ENCODE assay signal across 1 cellular context in genomic region chr14:102629700-102630365, GRCh38.
A peak's percentile ranks its signal among the peaks of the same experiment; 100 is the strongest.
TF ChIP-seq lines count a peak whose summit lies in the region.

No MANE protein-coding gene starts in this region.

TF ChIP-seq in H1, 55 proteins besides CTCF, POLR2A, EP300 and RAD21 (continued from another document):
- TF ChIP-seq, protein P1, sequence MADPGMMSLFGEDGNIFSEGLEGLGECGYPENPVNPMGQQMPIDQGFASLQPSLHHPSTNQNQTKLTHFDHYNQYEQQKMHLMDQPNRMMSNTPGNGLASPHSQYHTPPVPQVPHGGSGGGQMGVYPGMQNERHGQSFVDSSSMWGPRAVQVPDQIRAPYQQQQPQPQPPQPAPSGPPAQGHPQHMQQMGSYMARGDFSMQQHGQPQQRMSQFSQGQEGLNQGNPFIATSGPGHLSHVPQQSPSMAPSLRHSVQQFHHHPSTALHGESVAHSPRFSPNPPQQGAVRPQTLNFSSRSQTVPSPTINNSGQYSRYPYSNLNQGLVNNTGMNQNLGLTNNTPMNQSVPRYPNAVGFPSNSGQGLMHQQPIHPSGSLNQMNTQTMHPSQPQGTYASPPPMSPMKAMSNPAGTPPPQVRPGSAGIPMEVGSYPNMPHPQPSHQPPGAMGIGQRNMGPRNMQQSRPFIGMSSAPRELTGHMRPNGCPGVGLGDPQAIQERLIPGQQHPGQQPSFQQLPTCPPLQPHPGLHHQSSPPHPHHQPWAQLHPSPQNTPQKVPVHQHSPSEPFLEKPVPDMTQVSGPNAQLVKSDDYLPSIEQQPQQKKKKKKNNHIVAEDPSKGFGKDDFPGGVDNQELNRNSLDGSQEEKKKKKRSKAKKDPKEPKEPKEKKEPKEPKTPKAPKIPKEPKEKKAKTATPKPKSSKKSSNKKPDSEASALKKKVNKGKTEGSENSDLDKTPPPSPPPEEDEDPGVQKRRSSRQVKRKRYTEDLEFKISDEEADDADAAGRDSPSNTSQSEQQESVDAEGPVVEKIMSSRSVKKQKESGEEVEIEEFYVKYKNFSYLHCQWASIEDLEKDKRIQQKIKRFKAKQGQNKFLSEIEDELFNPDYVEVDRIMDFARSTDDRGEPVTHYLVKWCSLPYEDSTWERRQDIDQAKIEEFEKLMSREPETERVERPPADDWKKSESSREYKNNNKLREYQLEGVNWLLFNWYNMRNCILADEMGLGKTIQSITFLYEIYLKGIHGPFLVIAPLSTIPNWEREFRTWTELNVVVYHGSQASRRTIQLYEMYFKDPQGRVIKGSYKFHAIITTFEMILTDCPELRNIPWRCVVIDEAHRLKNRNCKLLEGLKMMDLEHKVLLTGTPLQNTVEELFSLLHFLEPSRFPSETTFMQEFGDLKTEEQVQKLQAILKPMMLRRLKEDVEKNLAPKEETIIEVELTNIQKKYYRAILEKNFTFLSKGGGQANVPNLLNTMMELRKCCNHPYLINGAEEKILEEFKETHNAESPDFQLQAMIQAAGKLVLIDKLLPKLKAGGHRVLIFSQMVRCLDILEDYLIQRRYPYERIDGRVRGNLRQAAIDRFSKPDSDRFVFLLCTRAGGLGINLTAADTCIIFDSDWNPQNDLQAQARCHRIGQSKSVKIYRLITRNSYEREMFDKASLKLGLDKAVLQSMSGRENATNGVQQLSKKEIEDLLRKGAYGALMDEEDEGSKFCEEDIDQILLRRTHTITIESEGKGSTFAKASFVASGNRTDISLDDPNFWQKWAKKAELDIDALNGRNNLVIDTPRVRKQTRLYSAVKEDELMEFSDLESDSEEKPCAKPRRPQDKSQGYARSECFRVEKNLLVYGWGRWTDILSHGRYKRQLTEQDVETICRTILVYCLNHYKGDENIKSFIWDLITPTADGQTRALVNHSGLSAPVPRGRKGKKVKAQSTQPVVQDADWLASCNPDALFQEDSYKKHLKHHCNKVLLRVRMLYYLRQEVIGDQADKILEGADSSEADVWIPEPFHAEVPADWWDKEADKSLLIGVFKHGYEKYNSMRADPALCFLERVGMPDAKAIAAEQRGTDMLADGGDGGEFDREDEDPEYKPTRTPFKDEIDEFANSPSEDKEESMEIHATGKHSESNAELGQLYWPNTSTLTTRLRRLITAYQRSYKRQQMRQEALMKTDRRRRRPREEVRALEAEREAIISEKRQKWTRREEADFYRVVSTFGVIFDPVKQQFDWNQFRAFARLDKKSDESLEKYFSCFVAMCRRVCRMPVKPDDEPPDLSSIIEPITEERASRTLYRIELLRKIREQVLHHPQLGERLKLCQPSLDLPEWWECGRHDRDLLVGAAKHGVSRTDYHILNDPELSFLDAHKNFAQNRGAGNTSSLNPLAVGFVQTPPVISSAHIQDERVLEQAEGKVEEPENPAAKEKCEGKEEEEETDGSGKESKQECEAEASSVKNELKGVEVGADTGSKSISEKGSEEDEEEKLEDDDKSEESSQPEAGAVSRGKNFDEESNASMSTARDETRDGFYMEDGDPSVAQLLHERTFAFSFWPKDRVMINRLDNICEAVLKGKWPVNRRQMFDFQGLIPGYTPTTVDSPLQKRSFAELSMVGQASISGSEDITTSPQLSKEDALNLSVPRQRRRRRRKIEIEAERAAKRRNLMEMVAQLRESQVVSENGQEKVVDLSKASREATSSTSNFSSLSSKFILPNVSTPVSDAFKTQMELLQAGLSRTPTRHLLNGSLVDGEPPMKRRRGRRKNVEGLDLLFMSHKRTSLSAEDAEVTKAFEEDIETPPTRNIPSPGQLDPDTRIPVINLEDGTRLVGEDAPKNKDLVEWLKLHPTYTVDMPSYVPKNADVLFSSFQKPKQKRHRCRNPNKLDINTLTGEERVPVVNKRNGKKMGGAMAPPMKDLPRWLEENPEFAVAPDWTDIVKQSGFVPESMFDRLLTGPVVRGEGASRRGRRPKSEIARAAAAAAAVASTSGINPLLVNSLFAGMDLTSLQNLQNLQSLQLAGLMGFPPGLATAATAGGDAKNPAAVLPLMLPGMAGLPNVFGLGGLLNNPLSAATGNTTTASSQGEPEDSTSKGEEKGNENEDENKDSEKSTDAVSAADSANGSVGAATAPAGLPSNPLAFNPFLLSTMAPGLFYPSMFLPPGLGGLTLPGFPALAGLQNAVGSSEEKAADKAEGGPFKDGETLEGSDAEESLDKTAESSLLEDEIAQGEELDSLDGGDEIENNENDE (IDR thresholded peaks at IDR 0.05; ENCODE audit: insufficient replicate concordance, low read length), result no peak
- no peak for TF ChIP-seq CTBP2 (IDR thresholded peaks at IDR 0.05; ENCODE audit: borderline replicate concordance, insufficient read depth, insufficient read length, low read length)
- TF ChIP-seq, protein P2, sequence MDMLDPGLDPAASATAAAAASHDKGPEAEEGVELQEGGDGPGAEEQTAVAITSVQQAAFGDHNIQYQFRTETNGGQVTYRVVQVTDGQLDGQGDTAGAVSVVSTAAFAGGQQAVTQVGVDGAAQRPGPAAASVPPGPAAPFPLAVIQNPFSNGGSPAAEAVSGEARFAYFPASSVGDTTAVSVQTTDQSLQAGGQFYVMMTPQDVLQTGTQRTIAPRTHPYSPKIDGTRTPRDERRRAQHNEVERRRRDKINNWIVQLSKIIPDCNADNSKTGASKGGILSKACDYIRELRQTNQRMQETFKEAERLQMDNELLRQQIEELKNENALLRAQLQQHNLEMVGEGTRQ (IDR thresholded peaks at IDR 0.05; ENCODE audit: low read length), result peak; percentile 52; the same call in 1 of the 2 replicates
